In the genomic region with DNA sequence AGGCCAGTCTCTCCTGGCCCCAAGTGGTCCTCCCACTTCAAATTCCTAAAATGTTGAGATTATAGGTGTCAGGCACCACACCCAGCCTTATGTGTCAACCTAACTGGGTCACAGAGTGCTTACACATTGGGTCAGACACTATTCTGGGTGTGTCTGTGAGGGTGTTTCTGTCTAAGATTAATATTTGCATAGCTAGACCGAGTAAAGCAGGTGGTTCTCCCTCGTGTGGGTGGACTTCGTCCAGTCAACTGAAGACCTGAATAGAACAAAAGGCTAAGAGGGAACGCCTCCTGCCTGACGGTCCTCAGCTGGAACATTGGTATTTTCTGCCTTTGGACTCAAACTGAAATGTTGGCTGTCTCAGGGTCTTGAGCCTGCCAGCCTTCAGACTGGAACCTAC, we compare ENCODE assay signal across 17 cellular contexts. TPM values are rescaled to one million over a fixed set of nuclear protein-coding genes. Genes with fewer than 3 reads are reported as not detected.
A peak's percentile ranks its signal among the peaks of the same experiment; 100 is the strongest.
DNase-seq lines count a peak whose midpoint lies in the region; ATAC-seq, FAIRE-seq and TF ChIP-seq lines count a peak whose summit lies in the region.
"Had no signal": no experiment of that assay in that cellular context is flagged by ENCODE, and none has a peak within 500 bp of the region (broad histone marks: within the 10 kb centered on the region; RNA-seq: fewer than 3 reads in every experiment).

No MANE protein-coding gene starts in this region.

- H3K9me3 Mint-ChIP-seq in activated naive CD4-positive, alpha-beta T cell treated with anti-CD3 and anti-CD28 coated beads, Interleukin-2, amount 50 U/mL, for 72 hours, result no peaks in the 10 kb centered on the region
- H3K9me3 Mint-ChIP-seq in stimulated activated naive B cell treated with anti-CD40 and anti-IgM and Interleukin-4, amounts not matched to agents 10 μg/mL and 1 μg/mL and 100 μg/mL, for 72 hours, result no peaks in the 10 kb centered on the region
- H3K9me3 Mint-ChIP-seq: activated naive CD8-positive, alpha-beta T cell treated with anti-CD3 and anti-CD28 coated beads, Interleukin-2, amount 50 U/mL, for 24 hours; type B pancreatic cell had no signal

- H3K79me2 ChIP-seq in HepG2 (ENCODE audit: insufficient read depth, low read length), result no peaks in the 10 kb centered on the region

- H3K27ac ChIP-seq in HepG2 (ENCODE audit: extremely low read length, insufficient read depth, low read length) (peak overlapping the region; percentile 44), SJCRH30 (no peak overlapping the region), coronary artery (no peak overlapping the region)

- peaks cover 27 to 42% of the 10 kb centered on the region in 2 donors for H3K4me1 Mint-ChIP-seq in stimulated activated naive B cell treated with anti-CD40 and anti-IgM and Interleukin-4, amounts not matched to agents 10 μg/mL and 1 μg/mL and 100 μg/mL, for 72 hours
- H3K4me1 Mint-ChIP-seq: WTC11 had no signal

- no peak for TF ChIP-seq RAD21 in HepG2 (CRISPR knock-in tag; IDR thresholded peaks at IDR 0.05)

- no peak overlapping the region for H3K9ac ChIP-seq in HepG2 (ENCODE audit: insufficient read depth, low read depth, low read length)

- H3K36me3 ChIP-seq in HepG2 (replicated peaks in 1 of 2; ENCODE audit: control insufficient read depth in 1 of 2, insufficient read depth in 2 of 2, low read length in 2 of 2), result peaks cover 5 to 27% of the 10 kb centered on the region in 2 experiments
- peaks cover 19% of the 10 kb centered on the region for H3K36me3 ChIP-seq in SJCRH30

- no peak overlapping the region for H3K27ac Mint-ChIP-seq in activated naive CD4-positive, alpha-beta T cell treated with anti-CD3 and anti-CD28 coated beads, Interleukin-2, amount 50 U/mL, for 72 hours
- no peak overlapping the region for H3K27ac Mint-ChIP-seq in stimulated activated naive B cell treated with anti-CD40 and anti-IgM and Interleukin-4, amounts not matched to agents 10 μg/mL and 1 μg/mL and 100 μg/mL, for 72 hours
- H3K27ac Mint-ChIP-seq: activated naive CD8-positive, alpha-beta T cell treated with anti-CD3 and anti-CD28 coated beads, Interleukin-2, amount 50 U/mL, for 24 hours; type B pancreatic cell; WTC11 had no signal

- TF ChIP-seq POLR2A in HepG2 (IDR thresholded peaks at IDR 0.05; ENCODE audit: insufficient read depth in 1 of 2, low read depth in 2 of 2, low read length in 2 of 2), result no peak

- TF ChIP-seq CTCF in HepG2 (CRISPR knock-in tag; IDR thresholded peaks at IDR 0.05) (peak; percentile 38), coronary artery (IDR thresholded peaks at IDR 0.05) (no peak)

- POLR2A ChIA-PET in HepG2 (lab: Yijun Ruan, JAX), result interaction anchor here (0.5 to 3.5 kb wide), 6 partner anchors 11 to 753 kb away, joined by 3 to 45 read pairs (median 6); partner anchors contain the start of gene PPIF

- CTCF ChIA-PET in HepG2 (lab: Yijun Ruan, JAX; ENCODE audit: low intra/inter-chr PET ratio, low total read pairs), result no interaction called here

- WGBS in HepG2 (ENCODE audit: low lambda C conversion rate), result 4% methylated on average over 5 of the region's 5 CpGs

- peak overlapping the region; percentile 28 for H3K4me2 ChIP-seq in HepG2 (ENCODE audit: low read depth, low read length)

- H4K20me1 ChIP-seq in HepG2 (ENCODE audit: insufficient read depth, low read length), result peaks cover 9% of the 10 kb centered on the region

- TF ChIP-seq EP300 in HepG2 (IDR thresholded peaks at IDR 0.05; ENCODE audit: low read depth in 2 of 2, low read length in 2 of 2) (peak in 1 of 2 experiments; percentile 40; a peak in 1 of 4 replicates), HepG2 (CRISPR knock-in tag; IDR thresholded peaks at IDR 0.05; ENCODE audit: borderline replicate concordance) (no peak)

- no peaks in the 10 kb centered on the region for H3K27me3 Mint-ChIP-seq in stimulated activated naive B cell treated with anti-CD40 and anti-IgM and Interleukin-4, amounts not matched to agents 10 μg/mL and 1 μg/mL and 100 μg/mL, for 72 hours
- H3K27me3 Mint-ChIP-seq: activated naive CD8-positive, alpha-beta T cell treated with anti-CD3 and anti-CD28 coated beads, Interleukin-2, amount 50 U/mL, for 24 hours; type B pancreatic cell had no signal

- BruUV-seq in HepG2 (replicated peaks; lab: Mats Ljungman, UMichigan), result no TSS peak

- intact Hi-C loops in HepG2 (cut with micrococcal nuclease; ENCODE audit: unreplicated experiment), result loop anchor here (1.0 kb wide), 1 partner anchor 12 kb away; the partner anchor contains the start of gene PPIF

- H2AFZ ChIP-seq in HepG2 (ENCODE audit: low read length), result no peak overlapping the region

- ATAC-seq in activated naive CD4-positive, alpha-beta T cell treated with anti-CD3 and anti-CD28 coated beads, Interleukin-2, amount 50 U/mL, for 72 hours, result no peak
- ATAC-seq in HG03469 (IDR thresholded peaks at IDR 0.05; ENCODE audit: unreplicated experiment) (peak; percentile 40), HepG2 (peak; percentile 91)
- peak; percentile 22 to 35 for ATAC-seq in stimulated activated naive B cell treated with anti-CD40 and anti-IgM and Interleukin-4, amounts not matched to agents 10 μg/mL and 1 μg/mL and 100 μg/mL, for 72 hours (replicated peaks)
- ATAC-seq: activated naive CD8-positive, alpha-beta T cell treated with anti-CD3 and anti-CD28 coated beads, Interleukin-2, amount 50 U/mL, for 24 hours; WTC11 had no signal

- H3K4me3 ChIP-seq in HepG2 (replicated peaks in 1 of 3; ENCODE audit: insufficient read depth in 1 of 3, low read depth in 2 of 3, low read length in 3 of 3), result no peak overlapping the region
- no peak overlapping the region for H3K4me3 ChIP-seq in SJCRH30
- H3K4me3 ChIP-seq in coronary artery, result no peak overlapping the region

- H3K36me3 Mint-ChIP-seq in activated naive CD4-positive, alpha-beta T cell treated with anti-CD3 and anti-CD28 coated beads, Interleukin-2, amount 50 U/mL, for 72 hours, result peaks cover 17 to 27% of the 10 kb centered on the region in 2 donors
- peaks cover 32 to 55% of the 10 kb centered on the region in 2 donors for H3K36me3 Mint-ChIP-seq in stimulated activated naive B cell treated with anti-CD40 and anti-IgM and Interleukin-4, amounts not matched to agents 10 μg/mL and 1 μg/mL and 100 μg/mL, for 72 hours

- no peak overlapping the region for H3K4me3 Mint-ChIP-seq in stimulated activated naive B cell treated with anti-CD40 and anti-IgM and Interleukin-4, amounts not matched to agents 10 μg/mL and 1 μg/mL and 100 μg/mL, for 72 hours
- H3K4me3 Mint-ChIP-seq: activated naive CD8-positive, alpha-beta T cell treated with anti-CD3 and anti-CD28 coated beads, Interleukin-2, amount 50 U/mL, for 24 hours; type B pancreatic cell; WTC11 had no signal

- DNase-seq in activated naive CD4-positive, alpha-beta T cell treated with anti-CD3 and anti-CD28 coated beads, Interleukin-2, amount 50 U/mL, for 72 hours (ENCODE audit: low spot score in 2 of 2), result peak; percentile 0 to 28
- no peak for DNase-seq in activated naive CD4-positive, alpha-beta T cell treated with anti-CD3 and anti-CD28 coated beads, Interleukin-2, amount 50 U/mL, for 16 hours
- DNase-seq in HepG2 (ENCODE audit: low spot score) (peak; percentile 94), SJCRH30 (no peak), coronary artery (ENCODE audit: low spot score) (no peak), NCI-H2227 (lab: John Stamatoyannopoulos, UW; ENCODE audit: unreplicated experiment) (no peak)
- no peak for DNase-seq in stimulated activated naive B cell treated with anti-CD40 and anti-IgM and Interleukin-4, amounts not matched to agents 10 μg/mL and 1 μg/mL and 100 μg/mL, for 72 hours
- DNase-seq: ACHN; activated naive CD8-positive, alpha-beta T cell treated with anti-CD3 and anti-CD28 coated beads, Interleukin-2, amount 50 U/mL, for 24 hours; cerebellar nuclear complex; erythroblast; NCI-H1930; nucleus accumbens; SW 1271 had no signal

- no peaks in the 10 kb centered on the region for H3K27me3 ChIP-seq in HepG2 (ENCODE audit: control insufficient read depth in 1 of 2, insufficient read depth in 2 of 2, low read length in 2 of 2)
- H3K27me3 ChIP-seq in SJCRH30, result no peaks in the 10 kb centered on the region

- no peaks in the 10 kb centered on the region for H3K9me3 ChIP-seq in HepG2 (ENCODE audit: low read length)
- H3K9me3 ChIP-seq in SJCRH30 (replicated peaks), result no peaks in the 10 kb centered on the region

- peak; percentile 99 for FAIRE-seq in HepG2 (lab: Jason Lieb, UNC)

- in situ Hi-C loops in HepG2 (cut with HindIII; ENCODE audit: extremely low pct_ligation_motif_present, low pct_unique_long_range_greater_than_20kb), result no loop called here

- H3K4me1 ChIP-seq in HepG2 (ENCODE audit: insufficient read depth, low read length) (peaks cover 40% of the 10 kb centered on the region), SJCRH30 (no peaks in the 10 kb centered on the region; the same call in 1 of the 2 replicates)

TF ChIP-seq in HepG2, 621 proteins besides CTCF, POLR2A, EP300 and RAD21 (continues in another document):
- TF ChIP-seq ZKSCAN5 (CRISPR knock-in tag; IDR thresholded peaks at IDR 0.05) (no peak), JUN (CRISPR knock-in tag; IDR thresholded peaks at IDR 0.05) (no peak), NRL (CRISPR knock-in tag; IDR thresholded peaks at IDR 0.05; ENCODE audit: borderline replicate concordance) (no peak)

RNA-seq across cellular contexts. Expression of gene PPIF, which starts 11.5 kb away (rescaled TPM):
- 100 to 1,000 TPM in 1 of 2 donors, 10 to 100 TPM in 1; 60.2 to 144 TPM for total RNA-seq in activated naive CD4-positive, alpha-beta T cell treated with anti-CD3 and anti-CD28 coated beads, Interleukin-2, amount 50 U/mL, for 72 hours
- 157 and 178 TPM in 2 replicates for total RNA-seq in HepG2 (2016; rRNA removed; fragmentation: Illumina TruSeq; extraction: Trizol)
- total RNA-seq in HepG2 (2016; cell fraction: cytosol; rRNA removed; fragmentation: Illumina TruSeq; extraction: Trizol; ENCODE audit: low read depth), result 30.6 and 37.3 TPM in 2 replicates
- total RNA-seq in HepG2 (2016; cell fraction: insoluble cytoplasmic fraction; rRNA removed; fragmentation: Illumina TruSeq; extraction: Trizol), result 154 and 176 TPM in 2 replicates
- total RNA-seq in HepG2 (2016; cell fraction: membrane; rRNA removed; fragmentation: Illumina TruSeq; extraction: Trizol), result 93.6 and 97.6 TPM in 2 replicates
- total RNA-seq in HepG2 (2016; cell fraction: nucleus; rRNA removed; fragmentation: Illumina TruSeq; extraction: Trizol), result 106 and 121 TPM in 2 replicates
- 134 and 147 TPM in 2 replicates for polyA plus RNA-seq in HepG2 (2011; rRNA removed)
- 144 and 156 TPM in 2 replicates for polyA plus RNA-seq in HepG2 (2011; cell fraction: cytosol; rRNA removed)
- polyA plus RNA-seq in HepG2 (2011; cell fraction: nucleus; rRNA removed), result 229 and 231 TPM in 2 replicates
- polyA plus RNA-seq in HepG2 (2012), result 92.0 and 152 TPM in 2 replicates
- polyA plus RNA-seq in HepG2 (2016; cell fraction: cytosol; fragmentation: Illumina TruSeq; extraction: Trizol; ENCODE audit: low read depth), result 48.0 and 48.3 TPM in 2 replicates
- polyA plus RNA-seq in HepG2 (2016; cell fraction: insoluble cytoplasmic fraction; fragmentation: Illumina TruSeq; extraction: Trizol; ENCODE audit: low read depth), result 270 and 301 TPM in 2 replicates
- 80.3 and 83.8 TPM in 2 replicates for polyA plus RNA-seq in HepG2 (2016; cell fraction: membrane; fragmentation: Illumina TruSeq; extraction: Trizol; ENCODE audit: low read depth)
- 218 and 229 TPM in 2 replicates for polyA plus RNA-seq in HepG2 (2016; cell fraction: nucleus; fragmentation: Illumina TruSeq; extraction: Trizol; ENCODE audit: insufficient read depth, low read depth)
- polyA minus RNA-seq in HepG2 (2011; rRNA and poly(A)+ RNA removed; ENCODE audit: low replicate concordance), result 220 and 249 TPM in 2 replicates
- polyA minus RNA-seq in HepG2 (2011; cell fraction: cytosol; rRNA and poly(A)+ RNA removed), result 69.6 and 71.7 TPM in 2 replicates
- 105 and 112 TPM in 2 replicates for polyA minus RNA-seq in HepG2 (2011; cell fraction: nucleus; rRNA and poly(A)+ RNA removed)
- 98.8 and 103 TPM in 2 replicates for total RNA-seq in SJCRH30 (2014; rRNA removed; shearing (Covaris generic))

Comparison
In these comparisons a context has a peak if more than half of its experiments do, and no peak if none do; other contexts are left out.
1. DNase-seq: peak in activated naive CD4-positive, alpha-beta T cell treated with anti-CD3 and anti-CD28 coated beads, Interleukin-2, amount 50 U/mL, for 72 hours (2 of 2) and HepG2 (single experiment); none in activated naive CD4-positive, alpha-beta T cell treated with anti-CD3 and anti-CD28 coated beads, Interleukin-2, amount 50 U/mL, for 16 hours (single experiment), stimulated activated naive B cell treated with anti-CD40 and anti-IgM and Interleukin-4, amounts not matched to agents 10 μg/mL and 1 μg/mL and 100 μg/mL, for 72 hours (single experiment), SJCRH30 (0 of 2), coronary artery (single experiment) and NCI-H2227 (single experiment).
2. ATAC-seq: peak in HG03469 (single experiment), HepG2 (single experiment) and stimulated activated naive B cell treated with anti-CD40 and anti-IgM and Interleukin-4, amounts not matched to agents 10 μg/mL and 1 μg/mL and 100 μg/mL, for 72 hours (2 of 2); none in activated naive CD4-positive, alpha-beta T cell treated with anti-CD3 and anti-CD28 coated beads, Interleukin-2, amount 50 U/mL, for 72 hours (0 of 2).